Comparison of ENCODE assay signal across 1 cellular context in genomic region chr15:69044899-69045298, GRCh38.
TF ChIP-seq lines count a peak whose summit lies in the region.

No MANE protein-coding gene starts in this region.

TF ChIP-seq in SK-N-SH, 30 proteins besides CTCF, POLR2A, EP300 and RAD21 (continued from another document):
- no peak for TF ChIP-seq ZBTB33 (IDR thresholded peaks at IDR 0.05; ENCODE audit: borderline replicate concordance, low read depth)
- TF ChIP-seq POLR2AphosphoS5 (IDR thresholded peaks at IDR 0.05; ENCODE audit: low read depth, low read length) = no peak
- no peak for TF ChIP-seq YY1 (IDR thresholded peaks at IDR 0.05; ENCODE audit: low read depth)
- no peak for TF ChIP-seq RXRA (IDR thresholded peaks at IDR 0.05; ENCODE audit: borderline replicate concordance, low read depth)
- no peak for TF ChIP-seq GATA2 (CRISPR knock-in tag; IDR thresholded peaks at IDR 0.05)
- TF ChIP-seq NFIC (IDR thresholded peaks at IDR 0.05; ENCODE audit: borderline replicate concordance) = no peak
- TF ChIP-seq GABPA (IDR thresholded peaks at IDR 0.05; ENCODE audit: low read depth) = no peak
- TF ChIP-seq RCOR1 (IDR thresholded peaks at IDR 0.05; ENCODE audit: low read length) = no peak
- no peak for TF ChIP-seq EZH2phosphoT487 (IDR thresholded peaks at IDR 0.05; ENCODE audit: borderline replicate concordance, low read depth)
- no peak for TF ChIP-seq JUND (IDR thresholded peaks at IDR 0.05)
- TF ChIP-seq RFX5 (IDR thresholded peaks at IDR 0.05; ENCODE audit: low read length) = no peak
- TF ChIP-seq FOXJ3 (CRISPR knock-in tag; IDR thresholded peaks at IDR 0.05) = no peak
- no peak for TF ChIP-seq FOXM1 (IDR thresholded peaks at IDR 0.05; ENCODE audit: low read depth)
- TF ChIP-seq REST (IDR thresholded peaks at IDR 0.05; ENCODE audit: low read depth, low read length) = no peak
- TF ChIP-seq TAF1 (IDR thresholded peaks at IDR 0.05; ENCODE audit: borderline replicate concordance, low read depth, low read length) = no peak
